22 cellular contexts compared by ENCODE assay signal in the genomic region with DNA sequence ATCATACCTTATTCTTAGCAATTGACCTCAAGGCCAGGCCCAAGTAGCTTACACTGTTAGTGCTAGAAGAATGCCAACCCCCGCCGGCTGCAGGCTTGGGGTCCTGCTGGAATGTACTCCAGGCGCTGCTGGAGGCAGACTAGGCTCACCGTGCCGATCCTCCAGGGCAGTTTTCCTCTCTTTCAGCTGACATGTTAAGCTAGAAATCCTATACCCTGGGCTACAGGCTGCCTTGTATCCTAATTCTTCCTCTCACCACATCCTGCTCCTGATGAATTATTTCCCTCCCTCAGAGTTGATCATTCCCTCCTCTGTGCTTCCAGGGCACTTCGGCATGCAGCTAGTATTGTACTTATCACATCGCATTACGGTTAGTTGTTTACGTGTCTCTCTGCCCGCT. TPM values are rescaled to one million over a fixed set of nuclear protein-coding genes. Genes with fewer than 3 reads are reported as not detected.
A peak's percentile ranks its signal among the peaks of the same experiment; 100 is the strongest.
DNase-seq lines count a peak whose midpoint lies in the region; ATAC-seq, FAIRE-seq and TF ChIP-seq lines count a peak whose summit lies in the region.
"Had no signal": no experiment of that assay in that cellular context is flagged by ENCODE, and none has a peak within 500 bp of the region (broad histone marks: within the 10 kb centered on the region; RNA-seq: fewer than 3 reads in every experiment).

No MANE protein-coding gene starts in this region.

- peaks cover 43% of the 10 kb centered on the region for H3K27me3 ChIP-seq in cardiac muscle cell
- peaks cover 20% of the 10 kb centered on the region for H3K27me3 ChIP-seq in astrocyte (ENCODE audit: insufficient read depth, low read length)
- H3K27me3 ChIP-seq: breast epithelium had no signal

- H3K9me3 Mint-ChIP-seq in astrocyte (ENCODE audit: unreplicated experiment) (peaks cover 5% of the 10 kb centered on the region), type B pancreatic cell (no peaks in the 10 kb centered on the region)
- no peaks in the 10 kb centered on the region for H3K9me3 Mint-ChIP-seq in activated CD8-positive, alpha-beta memory T cell treated with anti-CD3 and anti-CD28 coated beads, Interleukin-2, amount 10 ng/mL, durations not matched to agents 7 days and 5 days (ENCODE audit: low read depth)
- H3K9me3 Mint-ChIP-seq: activated naive CD4-positive, alpha-beta T cell treated with anti-CD3 and anti-CD28 coated beads, Interleukin-2, amount 10 ng/mL, durations not matched to agents 7 days and 5 days; CD8-positive, alpha-beta T cell; stimulated activated naive CD8-positive, alpha-beta T cell treated with anti-CD3 and anti-CD28 coated beads, Interleukin-15, amount 100 ng/mL, for 72 hours had no signal

- H4K20me1 ChIP-seq in astrocyte (ENCODE audit: insufficient read depth, low read length) = no peaks in the 10 kb centered on the region

- TF ChIP-seq CTCF in cardiac muscle cell (IDR thresholded peaks at IDR 0.05; ENCODE audit: low read depth, low read length) (no peak), astrocyte (IDR thresholded peaks at IDR 0.05; ENCODE audit: insufficient read depth, low read depth, low read length) (no peak), type B pancreatic cell (conservative IDR thresholded peaks at IDR 0.05) (no peak)

- H3K9me3 ChIP-seq in cardiac muscle cell (ENCODE audit: low read depth) (no peaks in the 10 kb centered on the region), astrocyte (ENCODE audit: insufficient read depth, low read depth, low read length) (no peaks in the 10 kb centered on the region)
- H3K9me3 ChIP-seq: A549, breast epithelium had no signal

- peak overlapping the region; percentile 32 for H3K4me3 Mint-ChIP-seq in astrocyte (ENCODE audit: unreplicated experiment)
- peak overlapping the region; percentile 50 for H3K4me3 Mint-ChIP-seq in type B pancreatic cell
- no peak overlapping the region for H3K4me3 Mint-ChIP-seq in activated CD8-positive, alpha-beta memory T cell treated with anti-CD3 and anti-CD28 coated beads, Interleukin-2, amount 10 ng/mL, durations not matched to agents 7 days and 5 days
- H3K4me3 Mint-ChIP-seq: activated naive CD4-positive, alpha-beta T cell treated with anti-CD3 and anti-CD28 coated beads, Interleukin-2, amount 10 ng/mL, durations not matched to agents 7 days and 5 days; CD8-positive, alpha-beta T cell had no signal

- no peak overlapping the region for H3K27ac ChIP-seq in cardiac muscle cell
- no peak overlapping the region for H3K27ac ChIP-seq in astrocyte (ENCODE audit: low read depth, low read length)
- H3K27ac ChIP-seq: A549, breast epithelium, HL-60, SJSA1 had no signal

- H3K36me3 ChIP-seq in cardiac muscle cell (no peaks in the 10 kb centered on the region), astrocyte (ENCODE audit: insufficient read depth, low read length) (no peaks in the 10 kb centered on the region)
- H3K36me3 ChIP-seq: breast epithelium, SJSA1 had no signal

- DNase-seq in cardiac muscle cell (ENCODE audit: low read depth in 1 of 2, low spot score in 1 of 2) = peak; percentile 26 to 44
- DNase-seq in left ventricle myocardium superior = no peak
- DNase-seq in astrocyte (ENCODE audit: low read depth) = peak; percentile 44
- peak; percentile 61 for DNase-seq in kidney tubule cell (ENCODE audit: low spot score)
- DNase-seq in type B pancreatic cell (ENCODE audit: extremely low spot score, unreplicated experiment) = no peak
- no peak for DNase-seq in AG08396 (ENCODE audit: low spot score)
- DNase-seq in activated CD8-positive, alpha-beta memory T cell treated with anti-CD3 and anti-CD28 coated beads, Interleukin-2, amount 10 ng/mL, durations not matched to agents 7 days and 5 days = no peak
- DNase-seq: activated CD4-positive, alpha-beta T cell treated with anti-CD3 and anti-CD28 coated beads for 48 hours; activated naive CD4-positive, alpha-beta T cell treated with anti-CD3 and anti-CD28 coated beads, Interleukin-2, amount 10 ng/mL, durations not matched to agents 7 days and 5 days; CD8-positive, alpha-beta T cell; effector CD4-positive, alpha-beta T cell; Kasumi-1; NCI-H1105 treated with DMSO at 0.1 percent for 48 hours; NCI-H510A; stimulated activated naive CD8-positive, alpha-beta T cell treated with anti-CD3 and anti-CD28 coated beads, Interleukin-15, amount 100 ng/mL, for 72 hours; T-helper 9 cell had no signal

- H3K4me3 ChIP-seq in cardiac muscle cell = no peak overlapping the region
- H3K4me3 ChIP-seq in astrocyte (ENCODE audit: insufficient read depth, low read depth, low read length) = no peak overlapping the region
- H3K4me3 ChIP-seq: A549, breast epithelium, SJSA1 had no signal

- peaks cover 17% of the 10 kb centered on the region for H3K4me1 Mint-ChIP-seq in astrocyte (ENCODE audit: low read depth, unreplicated experiment)
- H3K4me1 Mint-ChIP-seq in type B pancreatic cell (ENCODE audit: unreplicated experiment) = peaks cover 54% of the 10 kb centered on the region
- H3K4me1 Mint-ChIP-seq in activated CD8-positive, alpha-beta memory T cell treated with anti-CD3 and anti-CD28 coated beads, Interleukin-2, amount 10 ng/mL, durations not matched to agents 7 days and 5 days = peaks cover 15% of the 10 kb centered on the region

- CTCF ChIA-PET in activated CD8-positive, alpha-beta memory T cell treated with anti-CD3 and anti-CD28 coated beads, Interleukin-2, amount 10 ng/mL, durations not matched to agents 7 days and 5 days (lab: Charles Lee) = interaction anchor here (1.0 to 1.2 kb wide), 2 partner anchors 9 to 31 kb away, joined by 3 to 4 read pairs; no protein-coding TSS in a partner anchor

- H3K27ac Mint-ChIP-seq in astrocyte (ENCODE audit: unreplicated experiment) (peak overlapping the region; percentile 30), type B pancreatic cell (no peak overlapping the region)
- H3K27ac Mint-ChIP-seq in activated CD8-positive, alpha-beta memory T cell treated with anti-CD3 and anti-CD28 coated beads, Interleukin-2, amount 10 ng/mL, durations not matched to agents 7 days and 5 days = no peak overlapping the region
- H3K27ac Mint-ChIP-seq: activated naive CD4-positive, alpha-beta T cell treated with anti-CD3 and anti-CD28 coated beads, Interleukin-2, amount 10 ng/mL, durations not matched to agents 7 days and 5 days; CD8-positive, alpha-beta T cell; stimulated activated naive CD8-positive, alpha-beta T cell treated with anti-CD3 and anti-CD28 coated beads, Interleukin-15, amount 100 ng/mL, for 72 hours had no signal

- no peak overlapping the region for H3K9ac ChIP-seq in astrocyte (ENCODE audit: low read length)

- H3K4me1 ChIP-seq in cardiac muscle cell (ENCODE audit: low read depth) (peaks cover 14% of the 10 kb centered on the region), astrocyte (ENCODE audit: insufficient read depth, low read length) (peaks cover 20% of the 10 kb centered on the region)

- ATAC-seq in left ventricle myocardium superior (no peak), HG03439 (IDR thresholded peaks at IDR 0.05; ENCODE audit: unreplicated experiment) (no peak)
- no peak for ATAC-seq in activated CD8-positive, alpha-beta memory T cell treated with anti-CD3 and anti-CD28 coated beads, Interleukin-2, amount 10 ng/mL, durations not matched to agents 7 days and 5 days
- ATAC-seq: A549; CD8-positive, alpha-beta T cell; left lobe of liver; stimulated activated naive CD8-positive, alpha-beta T cell treated with anti-CD3 and anti-CD28 coated beads, Interleukin-15, amount 100 ng/mL, for 72 hours had no signal

- no peaks in the 10 kb centered on the region for H3K79me2 ChIP-seq in astrocyte (ENCODE audit: insufficient read depth, low read length)

- H3K36me3 Mint-ChIP-seq in astrocyte (ENCODE audit: low read depth, unreplicated experiment) (peaks cover 3% of the 10 kb centered on the region), type B pancreatic cell (no peaks in the 10 kb centered on the region)
- peaks cover 3% of the 10 kb centered on the region for H3K36me3 Mint-ChIP-seq in activated CD8-positive, alpha-beta memory T cell treated with anti-CD3 and anti-CD28 coated beads, Interleukin-2, amount 10 ng/mL, durations not matched to agents 7 days and 5 days

- peak overlapping the region; percentile 40 for H3K4me2 ChIP-seq in astrocyte (ENCODE audit: low read length)

- H3K27me3 Mint-ChIP-seq in astrocyte (ENCODE audit: low read depth, unreplicated experiment) = peaks cover 19% of the 10 kb centered on the region
- H3K27me3 Mint-ChIP-seq in type B pancreatic cell = peaks cover 15% of the 10 kb centered on the region
- peaks cover 55% of the 10 kb centered on the region for H3K27me3 Mint-ChIP-seq in activated CD8-positive, alpha-beta memory T cell treated with anti-CD3 and anti-CD28 coated beads, Interleukin-2, amount 10 ng/mL, durations not matched to agents 7 days and 5 days

- no peak overlapping the region for H2AFZ ChIP-seq in astrocyte (ENCODE audit: low read depth, low read length)

- FAIRE-seq in astrocyte (lab: Jason Lieb, UNC) = no peak
- FAIRE-seq: A549 had no signal

- intact Hi-C loops in left ventricle myocardium superior (cut with micrococcal nuclease) = no loop called here

RNA-seq across cellular contexts. Expression of gene SPTBN2, which starts 3.4 kb away (rescaled TPM):
- total RNA-seq in cardiac muscle cell (23.1 and 27.4 TPM in 2 replicates), left ventricle myocardium superior (1.1 TPM), astrocyte (18.2 and 22.7 TPM in 2 replicates), type B pancreatic cell (ENCODE audit: low replicate concordance) (56.0 and 139 TPM in 2 replicates)
- 6.0 and 15.0 TPM in 2 replicates for polyA plus RNA-seq in cardiac muscle cell
- total RNA-seq in activated CD8-positive, alpha-beta memory T cell treated with anti-CD3 and anti-CD28 coated beads, Interleukin-2, amount 10 ng/mL, durations not matched to agents 7 days and 5 days = under 1 TPM; 0.41 to 0.52 TPM
- total RNA-seq: CD8-positive, alpha-beta T cell had no signal

RNA-seq across cellular contexts. Expression of gene RBM4B, which starts 48.0 kb away (rescaled TPM):
- total RNA-seq in cardiac muscle cell = 25.7 and 30.2 TPM in 2 replicates
- polyA plus RNA-seq in cardiac muscle cell = 62.3 and 62.6 TPM in 2 replicates
- 13.1 TPM for total RNA-seq in left ventricle myocardium superior
- total RNA-seq in astrocyte = 17.3 and 20.3 TPM in 2 replicates
- total RNA-seq in type B pancreatic cell (ENCODE audit: low replicate concordance) = 25.2 and 49.1 TPM in 2 replicates
- 10 to 100 TPM; 14.7 to 20.9 TPM for total RNA-seq in activated CD8-positive, alpha-beta memory T cell treated with anti-CD3 and anti-CD28 coated beads, Interleukin-2, amount 10 ng/mL, durations not matched to agents 7 days and 5 days

Comparison
In these comparisons a context has a peak if more than half of its experiments do, and no peak if none do; other contexts are left out.
1. DNase-seq: peak in cardiac muscle cell (2 of 2), astrocyte (single experiment) and kidney tubule cell (single experiment); none in left ventricle myocardium superior (single experiment), type B pancreatic cell (single experiment), AG08396 (single experiment) and activated CD8-positive, alpha-beta memory T cell treated with anti-CD3 and anti-CD28 coated beads, Interleukin-2, amount 10 ng/mL, durations not matched to agents 7 days and 5 days (single experiment).